ENCODE assay signal across 21 cellular contexts in genomic region chr2:45698538-45698937, GRCh38. TPM values are rescaled to one million over a fixed set of nuclear protein-coding genes. Genes with fewer than 3 reads are reported as not detected.
DNase-seq lines count a peak whose midpoint lies in the region; ATAC-seq and TF ChIP-seq lines count a peak whose summit lies in the region.
"Had no signal": no experiment of that assay in that cellular context is flagged by ENCODE, and none has a peak within 500 bp of the region (broad histone marks: within the 10 kb centered on the region; RNA-seq: fewer than 3 reads in every experiment).

No MANE protein-coding gene starts in this region.

- in situ Hi-C loops in transverse colon (cut with MboI; ENCODE audit: low pct_ligation_motif_present in 1 of 4, low pct_unique_long_range_greater_than_20kb in 1 of 4, low sequenced_read_pairs in 3 of 4): no loop called here

- H3K9ac ChIP-seq in adipocyte (ENCODE audit: low read length): peak overlapping the region; percentile 60

- no peak for TF ChIP-seq POLR2A in transverse colon (IDR thresholded peaks at IDR 0.05)

- H3K27ac ChIP-seq in transverse colon: peak overlapping the region in 3 of 4 donors; percentile 34 to 56 (median 51)
- H3K27ac ChIP-seq: body of pancreas, coronary artery had no signal

- TF ChIP-seq EP300 in transverse colon (IDR thresholded peaks at IDR 0.05; ENCODE audit: low read depth): no peak

- H3K4me3 ChIP-seq in adipocyte (ENCODE audit: low read length) (no peak overlapping the region), transverse colon (no peak overlapping the region)
- H3K4me3 ChIP-seq: body of pancreas, coronary artery, gastrocnemius medialis had no signal

- intact Hi-C loops in transverse colon (cut with DNase I; ENCODE audit: low total_unique reads): no loop called here

- H3K4me1 Mint-ChIP-seq in memory B cell: peaks cover 41% of the 10 kb centered on the region

- peak overlapping the region; percentile 19 for H3K27ac Mint-ChIP-seq in memory B cell
- H3K27ac Mint-ChIP-seq: activated naive CD8-positive, alpha-beta T cell had no signal

- no peak for TF ChIP-seq CTCF in transverse colon (IDR thresholded peaks at IDR 0.05)

- H3K4me1 ChIP-seq in adipocyte (ENCODE audit: control insufficient read depth, insufficient read depth, low read length): peaks cover 16% of the 10 kb centered on the region
- peaks cover 0 to 12% (median 2%) of the 10 kb centered on the region in 4 donors for H3K4me1 ChIP-seq in transverse colon

- ATAC-seq in memory B cell (ENCODE audit: low read depth): no peak
- ATAC-seq: body of pancreas, gastrocnemius medialis, sciatic nerve had no signal

- H3K27me3 Mint-ChIP-seq in memory B cell: no peaks in the 10 kb centered on the region
- H3K27me3 Mint-ChIP-seq: activated naive CD8-positive, alpha-beta T cell had no signal

- peaks cover 12% of the 10 kb centered on the region for H3K36me3 Mint-ChIP-seq in memory B cell
- H3K36me3 Mint-ChIP-seq: activated naive CD8-positive, alpha-beta T cell had no signal

- H3K9me3 Mint-ChIP-seq in memory B cell: no peaks in the 10 kb centered on the region

- no peaks in the 10 kb centered on the region for H3K36me3 ChIP-seq in adipocyte (ENCODE audit: control insufficient read depth, insufficient read depth, low read length, severe bottlenecking)
- H3K36me3 ChIP-seq in transverse colon: no peaks in the 10 kb centered on the region
- H3K36me3 ChIP-seq: gastrocnemius medialis had no signal

- H3K4me3 Mint-ChIP-seq in memory B cell: no peak overlapping the region
- H3K4me3 Mint-ChIP-seq: activated naive CD8-positive, alpha-beta T cell had no signal

- H3K9me3 ChIP-seq in adipocyte (ENCODE audit: control insufficient read depth, low read length): no peaks in the 10 kb centered on the region
- no peaks in the 10 kb centered on the region for H3K9me3 ChIP-seq in transverse colon
- H3K9me3 ChIP-seq: body of pancreas, gastrocnemius medialis had no signal

- no peaks in the 10 kb centered on the region for H3K27me3 ChIP-seq in adipocyte (replicated peaks; ENCODE audit: control insufficient read depth, insufficient read depth, low read length)
- H3K27me3 ChIP-seq in transverse colon: no peaks in the 10 kb centered on the region
- H3K27me3 ChIP-seq: body of pancreas, gastrocnemius medialis had no signal

- DNase-seq in ELR (ENCODE audit: low read depth) (peak; percentile 48), adipocyte (ENCODE audit: low read depth) (peak; percentile 59), memory B cell (ENCODE audit: low spot score in 2 of 2) (no peak), transverse colon (no peak), NCI-H1436 treated with DMSO at 0.1 percent for 48 hours (lab: John Stamatoyannopoulos, UW) (no peak), DMS114 treated with DMSO at 0.1 percent for 48 hours (lab: John Stamatoyannopoulos, UW; ENCODE audit: unreplicated experiment) (no peak), putamen (ENCODE audit: low spot score) (no peak)
- DNase-seq: activated CD4-positive, alpha-beta T cell treated with anti-CD3 and anti-CD28 coated beads for 1 hour; activated CD8-positive, alpha-beta memory T cell treated with anti-CD3 and anti-CD28 coated beads for 24 hours; body of pancreas; C1 segment of cervical spinal cord; gastrocnemius medialis; left cardiac atrium; NCI-H187; NCI-H226; NK-92 treated with Interleukin-12 subunit alpha and Interleukin-12 subunit beta, amount 100 ng/mL, for 24 hours; stimulated activated naive CD4-positive, alpha-beta T cell treated with Interleukin-2 at 50 U/mL for 16 hours; trophoblast cell had no signal

RNA-seq across cellular contexts. Expression of gene PRKCE, which starts 47.1 kb away (rescaled TPM):
- total RNA-seq in transverse colon: 10 to 100 TPM in 3 of 4 donors, 1 to 10 TPM in 1; 8.6 to 20.6 (median 11.3) TPM

Comparison
In these comparisons a context has a peak if more than half of its experiments do, and no peak if none do; other contexts are left out.
1. DNase-seq: peak in ELR (single experiment) and adipocyte (single experiment); none in memory B cell (0 of 2), transverse colon (single experiment), NCI-H1436 treated with DMSO at 0.1 percent for 48 hours (single experiment), DMS114 treated with DMSO at 0.1 percent for 48 hours (single experiment) and putamen (single experiment).